Comparison of ENCODE assay signal across 8 cellular contexts in genomic region chr2:25251461-25252273, GRCh38.
A peak's percentile ranks its signal among the peaks of the same experiment; 100 is the strongest.
DNase-seq lines count a peak whose midpoint lies in the region; ATAC-seq, FAIRE-seq and TF ChIP-seq lines count a peak whose summit lies in the region.

No MANE protein-coding gene starts in this region.

- no peaks in the 10 kb centered on the region for H3K9me3 ChIP-seq in SK-N-MC (ENCODE audit: low read depth, low read length)
- H3K9me3 ChIP-seq in small intestine (ENCODE audit: control insufficient read depth, low read depth): no peaks in the 10 kb centered on the region

- H3K27me3 ChIP-seq in brain microvascular endothelial cell (replicated peaks) (no peaks in the 10 kb centered on the region), small intestine (ENCODE audit: control insufficient read depth in 2 of 2, insufficient read depth in 2 of 2, low read length in 2 of 2) (no peaks in the 10 kb centered on the region)

- H3K36me3 ChIP-seq in SK-N-MC (ENCODE audit: insufficient read depth, low read length) (peaks cover 31% of the 10 kb centered on the region), brain microvascular endothelial cell (replicated peaks) (peaks cover 7% of the 10 kb centered on the region), small intestine (ENCODE audit: control insufficient read depth in 2 of 2, insufficient read depth in 2 of 2, low read length in 2 of 2) (peaks cover 0 to 12% of the 10 kb centered on the region in 2 donors)

- in situ Hi-C loops in brain microvascular endothelial cell (cut with HindIII; ENCODE audit: low pct_ligation_motif_present, low sequenced_read_pairs) (no loop called here), KBM-7 (cut with MboI; ENCODE audit: low pct_unique_long_range_greater_than_20kb, low sequenced_read_pairs) (no loop called here)

- ATAC-seq in HG02981 (IDR thresholded peaks at IDR 0.05; ENCODE audit: unreplicated experiment) (peak; percentile 45), HG03135 (IDR thresholded peaks at IDR 0.05; ENCODE audit: unreplicated experiment) (no peak)

- no peak for TF ChIP-seq CTCF in brain microvascular endothelial cell (IDR thresholded peaks at IDR 0.05; ENCODE audit: low read depth, low read length, missing control alignments)

- DNase-seq in ELR (ENCODE audit: low read depth) (peak; percentile 24), SK-N-MC (ENCODE audit: low read depth, low spot score) (no peak), brain microvascular endothelial cell (peak; percentile 3), iPS-NIHi7 (ENCODE audit: extremely low spot score) (peak; percentile 54), small intestine (peak; percentile 74), KBM-7 (no peak)

- H3K27ac ChIP-seq in SK-N-MC: peak overlapping the region; percentile 93
- peak overlapping the region; percentile 55 for H3K27ac ChIP-seq in brain microvascular endothelial cell
- H3K27ac ChIP-seq in small intestine (ENCODE audit: low read depth in 1 of 2, low read length in 1 of 2): peak overlapping the region; percentile 50 to 75

- H3K4me1 ChIP-seq in small intestine (ENCODE audit: control insufficient read depth in 2 of 2, insufficient read depth in 1 of 2, low read depth in 1 of 2, low read length in 1 of 2): peaks cover 0 to 6% of the 10 kb centered on the region in 2 donors

- 1 to 6% (median 3%) methylated on average over 42 to 49 of the region's 50 CpGs for WGBS in small intestine, 3 donors

- peak overlapping the region; percentile 98 for H3K4me3 ChIP-seq in SK-N-MC
- peak overlapping the region; percentile 58 for H3K4me3 ChIP-seq in brain microvascular endothelial cell (ENCODE audit: low read depth, low read length)
- peak overlapping the region; percentile 54 to 73 for H3K4me3 ChIP-seq in small intestine (ENCODE audit: low read depth in 1 of 2, low read length in 2 of 2)

- H3K9ac ChIP-seq in SK-N-MC (ENCODE audit: insufficient read length): peak overlapping the region; percentile 93

- FAIRE-seq in small intestine (lab: Jason Lieb, UNC): no peak

Comparison
In these comparisons a context has a peak if more than half of its experiments do, and no peak if none do; other contexts are left out.
1. DNase-seq: peak in ELR (single experiment), brain microvascular endothelial cell (single experiment), iPS-NIHi7 (single experiment) and small intestine (single experiment); none in SK-N-MC (single experiment) and KBM-7 (single experiment).
2. Peak in every context shown above with its lines, with median percentiles within 50 percentile points of each other: H3K27ac ChIP-seq and H3K4me3 ChIP-seq.